1 cellular context compared by ENCODE assay signal in genomic region chr20:49677777-49678758, GRCh38.
TF ChIP-seq lines count a peak whose summit lies in the region.

No MANE protein-coding gene starts in this region.

TF ChIP-seq in GM23338, 12 proteins besides CTCF, POLR2A, EP300 and RAD21 (continued from another document):
- no peak for TF ChIP-seq ZNF462 (CRISPR knock-in tag; IDR thresholded peaks at IDR 0.05)
- no peak for TF ChIP-seq ZNF114 (CRISPR knock-in tag; IDR thresholded peaks at IDR 0.05)
- no peak for TF ChIP-seq REST (IDR thresholded peaks at IDR 0.05; ENCODE audit: unreplicated experiment)
- TF ChIP-seq EZH2 (IDR thresholded peaks at IDR 0.05; ENCODE audit: low read depth, unreplicated experiment), result no peak
- TF ChIP-seq, protein P1, sequence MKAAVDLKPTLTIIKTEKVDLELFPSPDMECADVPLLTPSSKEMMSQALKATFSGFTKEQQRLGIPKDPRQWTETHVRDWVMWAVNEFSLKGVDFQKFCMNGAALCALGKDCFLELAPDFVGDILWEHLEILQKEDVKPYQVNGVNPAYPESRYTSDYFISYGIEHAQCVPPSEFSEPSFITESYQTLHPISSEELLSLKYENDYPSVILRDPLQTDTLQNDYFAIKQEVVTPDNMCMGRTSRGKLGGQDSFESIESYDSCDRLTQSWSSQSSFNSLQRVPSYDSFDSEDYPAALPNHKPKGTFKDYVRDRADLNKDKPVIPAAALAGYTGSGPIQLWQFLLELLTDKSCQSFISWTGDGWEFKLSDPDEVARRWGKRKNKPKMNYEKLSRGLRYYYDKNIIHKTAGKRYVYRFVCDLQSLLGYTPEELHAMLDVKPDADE (IDR thresholded peaks at IDR 0.05), result no peak
- TF ChIP-seq POLR2AphosphoS5 (IDR thresholded peaks at IDR 0.05; ENCODE audit: low read depth), result no peak
